ENCODE assay signal across 9 cellular contexts in the genomic region with DNA sequence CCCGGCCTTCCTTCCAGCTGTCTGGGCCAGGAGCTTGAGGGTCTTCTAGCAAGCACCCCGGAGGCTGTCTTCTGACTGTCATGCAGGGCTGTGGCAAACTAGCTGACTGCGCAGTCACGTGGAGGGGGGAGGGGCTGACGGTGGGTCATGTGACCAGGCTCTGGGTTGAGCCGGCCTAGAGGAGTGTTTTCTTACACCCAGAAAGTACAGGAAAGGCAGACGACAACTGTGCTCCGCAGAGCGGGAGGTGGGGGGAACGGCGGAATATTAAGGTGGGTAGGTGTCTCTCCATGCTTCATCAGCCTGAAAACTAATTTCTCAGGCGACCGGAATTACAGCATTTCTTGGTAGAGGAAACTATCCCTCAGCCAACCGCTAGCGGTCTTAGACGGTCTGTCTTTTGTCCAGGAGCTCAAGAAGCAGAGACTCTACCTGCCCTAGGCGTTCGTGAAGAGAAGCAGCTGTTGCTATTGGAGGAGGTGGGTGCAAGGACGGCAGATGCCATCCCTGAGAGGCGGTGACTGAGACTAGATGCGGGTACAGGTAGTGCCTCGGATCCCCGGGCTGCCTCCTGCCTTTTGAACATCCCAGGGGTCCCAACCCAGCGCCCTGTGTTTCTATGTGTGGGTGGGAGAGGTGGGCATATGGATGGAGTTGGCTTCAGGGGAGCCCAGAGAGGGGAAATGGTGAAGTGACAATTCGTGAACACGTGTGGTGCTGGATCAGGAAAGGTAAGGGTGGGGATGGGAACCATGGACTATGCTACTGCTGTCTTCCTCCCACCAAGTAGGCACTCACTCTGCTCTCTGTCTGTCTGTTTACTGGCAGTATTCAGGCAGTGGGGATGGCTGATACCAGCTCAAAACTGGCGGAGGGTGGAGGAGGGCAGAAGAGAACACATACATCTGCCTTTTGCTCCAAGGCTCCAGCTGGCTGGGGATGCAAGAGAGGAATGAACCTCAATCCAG. TPM values are rescaled to one million over a fixed set of nuclear protein-coding genes. Genes with fewer than 3 reads are reported as not detected.
A peak's percentile ranks its signal among the peaks of the same experiment; 100 is the strongest.
DNase-seq lines count a peak whose midpoint lies in the region; ATAC-seq and TF ChIP-seq lines count a peak whose summit lies in the region.
"Had no signal": no experiment of that assay in that cellular context is flagged by ENCODE, and none has a peak within 500 bp of the region (broad histone marks: within the 10 kb centered on the region; RNA-seq: fewer than 3 reads in every experiment).

No MANE protein-coding gene starts in this region.

- no peak overlapping the region for H3K27ac Mint-ChIP-seq in MCF 10A (ENCODE audit: low read depth, unreplicated experiment)
- peak overlapping the region; percentile 84 to 96 (median 89) for H3K27ac Mint-ChIP-seq in naive thymus-derived CD4-positive, alpha-beta T cell

- no peaks in the 10 kb centered on the region for H3K36me3 Mint-ChIP-seq in MCF 10A (ENCODE audit: insufficient read depth, unreplicated experiment)
- H3K36me3 Mint-ChIP-seq in naive thymus-derived CD4-positive, alpha-beta T cell = peaks cover 6 to 31% (median 25%) of the 10 kb centered on the region in 5 donors

- H3K4me1 ChIP-seq in breast epithelium = no peaks in the 10 kb centered on the region
- H3K4me1 ChIP-seq in naive thymus-derived CD4-positive, alpha-beta T cell (ENCODE audit: control insufficient read depth in 2 of 2, insufficient read depth in 2 of 2, low read length in 2 of 2) = no peaks in the 10 kb centered on the region
- H3K4me1 ChIP-seq: BLaER1 treated with 17β-estradiol and CSF1 and Interleukin-3, amounts not matched to agents 10 nM and 100 nM had no signal

- intact Hi-C loops in breast epithelium (cut with DNase I; ENCODE audit: low total_unique reads) = no loop called here
- intact Hi-C loops in MCF 10A (cut with micrococcal nuclease) = no loop called here
- intact Hi-C loops in naive thymus-derived CD4-positive, alpha-beta T cell (cut with micrococcal nuclease) = loop anchor here (1.0 to 10.0 kb wide), 6 partner anchors 9 to 1735 kb away; partner anchors contain the start of genes GPRASP3 (in 2 of the 2), ARMCX5 (in 1 of the 2), GPRASP1 (in 1 of the 2) and XKRX (in 1 of the 2)

- H3K36me3 ChIP-seq in breast epithelium = no peaks in the 10 kb centered on the region
- H3K36me3 ChIP-seq in naive thymus-derived CD4-positive, alpha-beta T cell (ENCODE audit: control insufficient read depth in 2 of 3, insufficient read depth in 3 of 3, low read length in 3 of 3) = no peaks in the 10 kb centered on the region

- TF ChIP-seq CTCF in breast epithelium (IDR thresholded peaks at IDR 0.05) (no peak), MCF 10A (IDR thresholded peaks at IDR 0.05; ENCODE audit: unreplicated experiment) (no peak), fibroblast of mammary gland (conservative IDR thresholded peaks at IDR 0.05; ENCODE audit: control insufficient read depth, insufficient read depth, low read depth, low read length) (no peak)

- H3K4me3 ChIP-seq in breast epithelium = peak overlapping the region; percentile 29 to 56 (median 42)
- peak overlapping the region; percentile 58 for H3K4me3 ChIP-seq in fibroblast of mammary gland (ENCODE audit: control insufficient read depth, low read depth, low read length)
- H3K4me3 ChIP-seq in naive thymus-derived CD4-positive, alpha-beta T cell (ENCODE audit: low read length) = peak overlapping the region; percentile 58
- H3K4me3 ChIP-seq: BLaER1 treated with 17β-estradiol and CSF1 and Interleukin-3, amounts not matched to agents 10 nM and 100 nM had no signal

- H3K27me3 ChIP-seq in breast epithelium = peaks cover 0 to 14% of the 10 kb centered on the region in 2 donors
- no peaks in the 10 kb centered on the region for H3K27me3 ChIP-seq in naive thymus-derived CD4-positive, alpha-beta T cell (ENCODE audit: control insufficient read depth in 2 of 2, insufficient read depth in 2 of 2, low read length in 2 of 2)
- H3K27me3 ChIP-seq: BLaER1 treated with 17β-estradiol and CSF1 and Interleukin-3, amounts not matched to agents 10 nM and 100 nM had no signal

- H3K4me1 Mint-ChIP-seq in MCF 10A (ENCODE audit: insufficient read depth, unreplicated experiment) = no peaks in the 10 kb centered on the region
- peaks cover 17 to 46% (median 39%) of the 10 kb centered on the region in 7 donors for H3K4me1 Mint-ChIP-seq in naive thymus-derived CD4-positive, alpha-beta T cell

- POLR2A ChIA-PET in MCF 10A (lab: Yijun Ruan, JAX) = no interaction called here
- POLR2A ChIA-PET in naive thymus-derived CD4-positive, alpha-beta T cell (lab: Charles Lee) = interaction anchor here (1.3 to 1.4 kb wide), 2 partner anchors 8 to 10 kb away, joined by 3 read pairs; no protein-coding TSS in a partner anchor

- CTCF ChIA-PET in MCF 10A (lab: Yijun Ruan, JAX) = no interaction called here
- CTCF ChIA-PET in naive thymus-derived CD4-positive, alpha-beta T cell (lab: Charles Lee) = interaction anchor here (0.6 kb wide), 1 partner anchor 167 kb away, joined by 3 read pairs; no protein-coding TSS in a partner anchor

- no peak overlapping the region for H3K4me3 Mint-ChIP-seq in MCF 10A (ENCODE audit: unreplicated experiment)
- peak overlapping the region; percentile 85 to 94 (median 91) for H3K4me3 Mint-ChIP-seq in naive thymus-derived CD4-positive, alpha-beta T cell

- H3K27ac ChIP-seq in breast epithelium = peak overlapping the region in 1 of 2 donors; percentile 65
- H3K27ac ChIP-seq in naive thymus-derived CD4-positive, alpha-beta T cell (ENCODE audit: low read depth, low read length) = peak overlapping the region; percentile 73
- H3K27ac ChIP-seq: BLaER1 treated with 17β-estradiol and CSF1 and Interleukin-3, amounts not matched to agents 10 nM and 100 nM had no signal

- DNase-seq in breast epithelium (ENCODE audit: low spot score in 2 of 2) (peak; percentile 52 to 64), MCF 10A (ENCODE audit: unreplicated experiment) (no peak), NCI-H82 treated with DMSO at 0.1 percent for 48 hours (lab: John Stamatoyannopoulos, UW; ENCODE audit: unreplicated experiment) (peak; percentile 64), fibroblast of mammary gland (ENCODE audit: low read depth) (peak; percentile 69)
- DNase-seq in activated T-cell treated with anti-CD3 and anti-CD28 coated beads, Interleukin-2, amount 50 U/mL, for 48 hours = peak; percentile 85 to 87
- peak; percentile 57 to 82 (median 78) for DNase-seq in naive thymus-derived CD4-positive, alpha-beta T cell
- peak; percentile 53 to 75 for DNase-seq in stimulated activated CD8-positive, alpha-beta memory T cell treated with anti-CD3 and anti-CD28 coated beads, Interleukin-7, amount 100 ng/mL, for 48 hours (ENCODE audit: extremely low read depth in 1 of 2, low read depth in 1 of 2)

- peaks cover 26% of the 10 kb centered on the region for H3K27me3 Mint-ChIP-seq in MCF 10A (ENCODE audit: insufficient read depth, unreplicated experiment)
- peaks cover 0 to 7% (median 0%) of the 10 kb centered on the region in 5 donors for H3K27me3 Mint-ChIP-seq in naive thymus-derived CD4-positive, alpha-beta T cell

- H3K9me3 ChIP-seq in breast epithelium = peaks cover 0 to 7% of the 10 kb centered on the region in 2 donors
- H3K9me3 ChIP-seq in naive thymus-derived CD4-positive, alpha-beta T cell (ENCODE audit: control insufficient read depth in 2 of 3, low read length in 3 of 3) = no peaks in the 10 kb centered on the region

- H3K9me3 Mint-ChIP-seq in MCF 10A (ENCODE audit: unreplicated experiment) = peaks cover 10% of the 10 kb centered on the region
- H3K9me3 Mint-ChIP-seq in naive thymus-derived CD4-positive, alpha-beta T cell = peaks cover 0 to 8% (median 0%) of the 10 kb centered on the region in 11 donors

- TF ChIP-seq POLR2A in breast epithelium (IDR thresholded peaks at IDR 0.05) = no peak

- no TSS peak for BruUV-seq in MCF 10A (replicated peaks; lab: Mats Ljungman, UMichigan)

- peak; percentile 98 for ATAC-seq in HG03280 (IDR thresholded peaks at IDR 0.05; ENCODE audit: unreplicated experiment)
- peak; percentile 97 for ATAC-seq in naive thymus-derived CD4-positive, alpha-beta T cell

RNA-seq across cellular contexts. Expression of gene GPRASP1, which starts 8.8 kb away (rescaled TPM):
- total RNA-seq in breast epithelium = 10 to 100 TPM in 2 of 3 donors, 1 to 10 TPM in 1; 7.5 to 16.1 (median 16.1) TPM
- 1.2 and 2.0 TPM in 2 replicates for total RNA-seq in MCF 10A (2022)
- 10 to 100 TPM in 4 of 5 experiments, under 1 TPM in 1; 0.77 to 76.7 (median 70.4) TPM for total RNA-seq in naive thymus-derived CD4-positive, alpha-beta T cell
- polyA plus RNA-seq in naive thymus-derived CD4-positive, alpha-beta T cell = 10 to 100 TPM in 1 of 2 donors, 1 to 10 TPM in 1; 9.6 to 22.4 TPM

RNA-seq across cellular contexts. Expression of gene GPRASP2, which starts 52.2 kb away (rescaled TPM):
- total RNA-seq in breast epithelium (10 to 100 TPM in 2 of 3 donors, 1 to 10 TPM in 1; 8.0 to 16.2 (median 13.1) TPM), MCF 10A (2022) (4.0 and 4.9 TPM in 2 replicates)
- total RNA-seq in naive thymus-derived CD4-positive, alpha-beta T cell = 1 to 10 TPM in 4 of 5 experiments, under 1 TPM in 1; 0.29 to 5.7 (median 2.1) TPM
- polyA plus RNA-seq in naive thymus-derived CD4-positive, alpha-beta T cell = 1 to 10 TPM; 4.4 to 9.3 TPM

Comparison
In these comparisons a context has a peak if more than half of its experiments do, and no peak if none do; other contexts are left out.
1. intact Hi-C loops: an anchor here in naive thymus-derived CD4-positive, alpha-beta T cell (1.0 to 10.0 kb wide); none called in breast epithelium and MCF 10A.